Comparison of ENCODE assay signal across 8 cellular contexts in the genomic region with DNA sequence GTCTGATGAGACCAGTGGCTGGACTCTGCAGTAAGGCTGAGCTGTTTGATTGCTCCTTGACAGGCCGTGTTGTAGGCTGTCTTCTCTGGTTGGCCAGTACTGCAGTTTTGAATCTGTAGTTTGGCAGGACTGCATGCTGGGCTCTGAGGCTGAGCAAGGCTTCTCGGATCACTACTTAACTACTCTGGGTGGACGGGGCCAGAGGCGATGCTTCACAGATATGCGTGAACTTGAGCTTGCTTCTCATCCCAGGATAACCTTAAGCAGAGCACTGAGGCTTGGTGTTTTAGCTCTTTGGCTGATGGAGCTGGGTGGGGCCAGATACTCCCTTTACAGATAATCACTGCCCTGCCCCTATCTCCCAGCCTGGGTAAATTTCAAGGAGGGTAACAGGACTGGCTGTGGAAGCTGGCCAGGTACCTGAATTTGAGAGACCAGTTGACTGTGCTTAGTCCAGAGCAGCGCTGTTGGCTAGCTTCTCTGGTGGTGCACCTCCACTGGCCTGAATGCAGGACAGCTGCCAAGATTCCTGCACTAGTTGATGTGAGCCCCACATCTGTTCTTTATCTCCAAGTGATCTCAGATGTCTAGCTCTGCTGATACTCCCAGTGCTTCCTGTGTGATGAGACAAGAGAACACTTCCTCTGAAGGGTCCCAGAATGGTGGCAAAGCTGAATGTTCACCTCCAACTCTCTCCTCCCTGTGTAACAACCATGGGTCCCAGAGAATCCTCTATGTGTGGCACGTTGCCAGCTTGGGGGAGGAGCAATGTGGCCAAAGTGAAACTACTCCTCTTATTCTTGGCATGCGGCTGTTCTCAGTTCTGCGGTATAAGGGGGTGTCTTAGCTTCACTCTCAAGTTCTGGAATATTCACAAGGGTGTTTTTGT. TPM values are rescaled to one million over a fixed set of nuclear protein-coding genes. Genes with fewer than 3 reads are reported as not detected.
DNase-seq lines count a peak whose midpoint lies in the region; ATAC-seq and TF ChIP-seq lines count a peak whose summit lies in the region.

No MANE protein-coding gene starts in this region.

- no peak overlapping the region for H3K4me3 ChIP-seq in colonic mucosa
- H3K4me3 ChIP-seq in mesenchymal stem cell (ENCODE audit: insufficient read depth in 1 of 2, low read depth in 1 of 2, low read length in 2 of 2) = peak overlapping the region in 1 of 2 experiments; percentile 76

- H3K27ac ChIP-seq in colonic mucosa (no peak overlapping the region), mesenchymal stem cell (ENCODE audit: low read length, poor library complexity, severe bottlenecking) (no peak overlapping the region)

- no peak overlapping the region for H2BK120ac ChIP-seq in mesenchymal stem cell (ENCODE audit: low read depth, low read length)

- H2BK5ac ChIP-seq in mesenchymal stem cell (ENCODE audit: low read depth, low read length, poor library complexity, severe bottlenecking) = no peak overlapping the region

- peak overlapping the region; percentile 21 for H4K8ac ChIP-seq in mesenchymal stem cell (ENCODE audit: low read length)

- 69% methylated on average over 9 of the region's 9 CpGs for WGBS in mesenchymal stem cell

- no peak overlapping the region for H2BK15ac ChIP-seq in mesenchymal stem cell (ENCODE audit: low read depth, poor library complexity, severe bottlenecking)

- H2AFZ ChIP-seq in mesenchymal stem cell (ENCODE audit: low read depth, low read length) = peak overlapping the region; percentile 29

- H3K27me3 ChIP-seq in colonic mucosa (no peaks in the 10 kb centered on the region), mesenchymal stem cell (ENCODE audit: control insufficient read depth in 1 of 2, insufficient read depth in 1 of 2, low read length in 2 of 2) (no peaks in the 10 kb centered on the region)

- H3K79me1 ChIP-seq in mesenchymal stem cell (replicated peaks; ENCODE audit: low read length, poor library complexity, severe bottlenecking) = no peaks in the 10 kb centered on the region

- no peak overlapping the region for H4K91ac ChIP-seq in mesenchymal stem cell (ENCODE audit: low read length)

- no peaks in the 10 kb centered on the region for H3K9me3 ChIP-seq in colonic mucosa
- H3K9me3 ChIP-seq in mesenchymal stem cell (ENCODE audit: control insufficient read depth, low read length) = peaks cover under 1% of the 10 kb centered on the region

- DNase-seq in EH (ENCODE audit: low read depth) (peak; percentile 78), HT1080 (ENCODE audit: low read depth) (peak; percentile 70), colonic mucosa (peak; percentile 70), mesenchymal stem cell (peak; percentile 82), GDM1 (lab: John Stamatoyannopoulos, UW) (no peak), HPDE6-E6E7 (ENCODE audit: extremely low spot score) (no peak)
- peak; percentile 27 to 40 for DNase-seq in stimulated activated CD8-positive, alpha-beta memory T cell treated with anti-CD3 and anti-CD28 coated beads, Interleukin-7, amount 100 ng/mL, for 4 hours (ENCODE audit: low read depth in 2 of 2)

- H3K4me1 ChIP-seq in colonic mucosa (no peaks in the 10 kb centered on the region), mesenchymal stem cell (ENCODE audit: control insufficient read depth, insufficient read depth, low read depth, low read length) (no peaks in the 10 kb centered on the region)

- no peak overlapping the region for H3K14ac ChIP-seq in mesenchymal stem cell (ENCODE audit: low read length in 2 of 2)

- H3K9ac ChIP-seq in colonic mucosa (ENCODE audit: low read depth in 2 of 2, low read length in 2 of 2) (no peak overlapping the region), mesenchymal stem cell (ENCODE audit: low read length) (peak overlapping the region; percentile 86)

- ATAC-seq in activated CD4-positive, CD25-positive, alpha-beta regulatory T cell treated with anti-CD3 and anti-CD28 coated beads, Interleukin-2, amount 50 U/mL, for 24 hours = peak; percentile 46 to 60

- H2AK5ac ChIP-seq in mesenchymal stem cell (ENCODE audit: low read length, severe bottlenecking) = no peak overlapping the region

- no peak overlapping the region for H3K23ac ChIP-seq in mesenchymal stem cell (ENCODE audit: low read length in 2 of 2)

- H3K36me3 ChIP-seq in colonic mucosa (no peaks in the 10 kb centered on the region), mesenchymal stem cell (ENCODE audit: control insufficient read depth in 1 of 2, insufficient read depth in 2 of 2, low read depth in 1 of 2, low read length in 2 of 2) (no peaks in the 10 kb centered on the region)

- intact Hi-C loops in colonic mucosa (cut with DNase I) = no loop called here

- H3K4me2 ChIP-seq in mesenchymal stem cell (ENCODE audit: low read length, poor library complexity, severe bottlenecking) = no peak overlapping the region

- H3K18ac ChIP-seq in mesenchymal stem cell (ENCODE audit: low read depth in 1 of 2, low read length in 2 of 2) = peak overlapping the region; percentile 14 to 54

- TF ChIP-seq CTCF in colonic mucosa (IDR thresholded peaks at IDR 0.05) = no peak

- peak overlapping the region in 1 of 2 experiments; percentile 54 for H2BK12ac ChIP-seq in mesenchymal stem cell (ENCODE audit: low read length in 2 of 2)

- H3K4ac ChIP-seq in mesenchymal stem cell (ENCODE audit: low read depth in 1 of 2, low read length in 2 of 2) = no peak overlapping the region

RNA-seq across cellular contexts. Expression of a gene that starts 37.9 kb away (rescaled TPM):
- total RNA-seq in HT1080 (2014; rRNA removed; shearing (Covaris generic)) = not detected in 2 replicates
- polyA plus RNA-seq in HT1080 (2015; cell fraction: cytosol; rRNA removed) = not detected in 2 replicates
- polyA plus RNA-seq in HT1080 (2015; cell fraction: nucleus; rRNA removed) = not detected in 2 replicates
- total RNA-seq in colonic mucosa = 10 to 100 TPM in 1 of 2 donors, 1 to 10 TPM in 1; 2.6 to 11.6 TPM
- 14.9 TPM for polyA plus RNA-seq in mesenchymal stem cell (2013, experiment 1 of 2)
- polyA plus RNA-seq in mesenchymal stem cell (2013, experiment 2 of 2) = 16.4 TPM

Comparison
In these comparisons a context has a peak if more than half of its experiments do, and no peak if none do; other contexts are left out.
1. DNase-seq: peak in EH (single experiment), HT1080 (single experiment), colonic mucosa (single experiment), mesenchymal stem cell (single experiment) and stimulated activated CD8-positive, alpha-beta memory T cell treated with anti-CD3 and anti-CD28 coated beads, Interleukin-7, amount 100 ng/mL, for 4 hours (2 of 2); none in GDM1 (single experiment) and HPDE6-E6E7 (single experiment).